16 cellular contexts compared by ENCODE assay signal in genomic region chr4:152257601-152258066, GRCh38.
DNase-seq lines count a peak whose midpoint lies in the region; ATAC-seq, FAIRE-seq and TF ChIP-seq lines count a peak whose summit lies in the region.
"Had no signal": no experiment of that assay in that cellular context is flagged by ENCODE, and none has a peak within 500 bp of the region (broad histone marks: within the 10 kb centered on the region; RNA-seq: fewer than 3 reads in every experiment).

No MANE protein-coding gene starts in this region.

- H3K4me1 ChIP-seq in DND-41 (ENCODE audit: insufficient read depth, low read length) (peaks cover 59% of the 10 kb centered on the region), astrocyte (ENCODE audit: insufficient read depth, low read length) (peaks cover 33% of the 10 kb centered on the region), keratinocyte (ENCODE audit: control insufficient read depth, extremely low read depth, insufficient read depth, low read length) (peaks cover 44% of the 10 kb centered on the region)

- intact Hi-C loops in activated CD4-positive, alpha-beta T cell treated with anti-CD3 and anti-CD28 coated beads for 36 hours (cut with DNase I, micrococcal nuclease), result loop anchor here in 1 of 2 experiments (10.0 kb wide), 1 partner anchor 117 kb away; no protein-coding TSS in a partner anchor

- peaks cover 4% of the 10 kb centered on the region for H3K9me3 Mint-ChIP-seq in astrocyte (ENCODE audit: unreplicated experiment)
- peaks cover 6% of the 10 kb centered on the region for H3K9me3 Mint-ChIP-seq in activated CD4-positive, alpha-beta T cell treated with anti-CD3 and anti-CD28 coated beads for 36 hours (ENCODE audit: low read depth)

- CTCF ChIA-PET in activated CD4-positive, alpha-beta T cell treated with anti-CD3 and anti-CD28 coated beads for 36 hours (lab: Charles Lee), result interaction anchor here (0.6 to 1.3 kb wide), 2 partner anchors 12 to 198 kb away, joined by 3 to 4 read pairs; no protein-coding TSS in a partner anchor

- no peak for TF ChIP-seq CTCF in DND-41 (IDR thresholded peaks at IDR 0.05; ENCODE audit: borderline replicate concordance, extremely low read depth, low read length, poor library complexity, severe bottlenecking)
- TF ChIP-seq CTCF in astrocyte (IDR thresholded peaks at IDR 0.05; ENCODE audit: insufficient read depth, low read depth, low read length), result no peak
- peak in 1 of 3 experiments; percentile 7 for TF ChIP-seq CTCF in keratinocyte (optimal IDR thresholded peaks at IDR 0.05 in 1 of 3, IDR thresholded peaks at IDR 0.05 in 1 of 3, conservative IDR thresholded peaks at IDR 0.05 in 1 of 3; ENCODE audit: extremely low read depth in 1 of 3, insufficient read depth in 2 of 3, low read length in 3 of 3)

- H3K36me3 ChIP-seq in DND-41 (ENCODE audit: insufficient read depth, low read length) (no peaks in the 10 kb centered on the region), astrocyte (ENCODE audit: insufficient read depth, low read length) (no peaks in the 10 kb centered on the region), keratinocyte (ENCODE audit: control insufficient read depth in 2 of 2, extremely low read depth in 1 of 2, insufficient read depth in 2 of 2, low read length in 2 of 2) (no peaks in the 10 kb centered on the region)

- H3K27ac ChIP-seq in DND-41 (ENCODE audit: low read length) (peak overlapping the region; percentile 77), astrocyte (ENCODE audit: low read depth, low read length) (peak overlapping the region; percentile 94), keratinocyte (ENCODE audit: control insufficient read depth, insufficient read depth, low read length) (peak overlapping the region; percentile 98)
- H3K27ac ChIP-seq: coronary artery had no signal

- H3K4me2 ChIP-seq in DND-41 (ENCODE audit: insufficient read depth, low read length), result no peak overlapping the region
- peak overlapping the region; percentile 35 for H3K4me2 ChIP-seq in astrocyte (ENCODE audit: low read length)
- peak overlapping the region; percentile 11 for H3K4me2 ChIP-seq in keratinocyte (ENCODE audit: control insufficient read depth, extremely low read depth, insufficient read depth, low read depth, low read length)

- ATAC-seq in DND-41 (ENCODE audit: insufficient read depth, low read depth) (no peak), HG02973 (IDR thresholded peaks at IDR 0.05; ENCODE audit: unreplicated experiment) (no peak)
- no peak for ATAC-seq in activated CD4-positive, alpha-beta T cell treated with anti-CD3 and anti-CD28 coated beads for 36 hours

- H3K9me1 ChIP-seq in keratinocyte (ENCODE audit: control insufficient read depth, extremely low read depth, insufficient read depth, low read length), result no peaks in the 10 kb centered on the region

- FAIRE-seq in astrocyte (lab: Jason Lieb, UNC), result peak; percentile 80
- FAIRE-seq in keratinocyte (lab: Jason Lieb, UNC), result peak; percentile 95
- FAIRE-seq: small intestine had no signal

- H4K20me1 ChIP-seq in DND-41 (ENCODE audit: insufficient read depth, low read length), result no peaks in the 10 kb centered on the region
- H4K20me1 ChIP-seq in astrocyte (ENCODE audit: insufficient read depth, low read length), result no peaks in the 10 kb centered on the region
- H4K20me1 ChIP-seq in keratinocyte (ENCODE audit: control insufficient read depth, extremely low read depth, insufficient read depth, low read length), result no peaks in the 10 kb centered on the region

- H3K36me3 Mint-ChIP-seq in astrocyte (ENCODE audit: low read depth, unreplicated experiment), result no peaks in the 10 kb centered on the region
- H3K36me3 Mint-ChIP-seq in activated CD4-positive, alpha-beta T cell treated with anti-CD3 and anti-CD28 coated beads for 36 hours (ENCODE audit: low read depth), result no peaks in the 10 kb centered on the region

- H2AFZ ChIP-seq in DND-41 (ENCODE audit: low read depth, low read length), result no peak overlapping the region
- peak overlapping the region; percentile 31 for H2AFZ ChIP-seq in astrocyte (ENCODE audit: low read depth, low read length)
- H2AFZ ChIP-seq in keratinocyte (ENCODE audit: control insufficient read depth, low read length), result peak overlapping the region; percentile 56

- H3K9ac ChIP-seq in DND-41 (ENCODE audit: low read depth, low read length), result no peak overlapping the region
- no peak overlapping the region for H3K9ac ChIP-seq in astrocyte (ENCODE audit: low read length)
- peak overlapping the region; percentile 31 for H3K9ac ChIP-seq in keratinocyte (ENCODE audit: control insufficient read depth, extremely low read depth, insufficient read depth, low read length)

- no peak overlapping the region for H3K27ac Mint-ChIP-seq in astrocyte (ENCODE audit: unreplicated experiment)
- H3K27ac Mint-ChIP-seq in activated CD4-positive, alpha-beta T cell treated with anti-CD3 and anti-CD28 coated beads for 36 hours, result no peak overlapping the region

- POLR2A ChIA-PET in activated CD4-positive, alpha-beta T cell treated with anti-CD3 and anti-CD28 coated beads for 36 hours (lab: Charles Lee), result no interaction called here

- DNase-seq in DND-41 (peak; percentile 20), astrocyte (ENCODE audit: low read depth) (peak; percentile 57), keratinocyte (ENCODE audit: low read depth, low spot score) (peak; percentile 52), anterior cingulate cortex (lab: John Stamatoyannopoulos, UW) (no peak)
- no peak for DNase-seq in activated T-cell treated with anti-CD3 and anti-CD28 coated beads, Interleukin-2, amount 50 U/mL, for 48 hours
- no peak for DNase-seq in activated CD4-positive, alpha-beta T cell treated with anti-CD3 and anti-CD28 coated beads for 36 hours
- DNase-seq: activated CD4-positive, alpha-beta T cell treated with anti-CD3 and anti-CD28 coated beads for 4 hours; activated effector memory CD4-positive, alpha-beta T cell treated with Interleukin-2 at 50 U/mL for 16 hours; Calu3; hypothalamus; NCI-H2081 treated with DMSO at 0.1 percent for 48 hours; SHP77; small intestine had no signal

- peaks cover 11% of the 10 kb centered on the region for H3K4me1 Mint-ChIP-seq in astrocyte (ENCODE audit: low read depth, unreplicated experiment)
- peaks cover 14% of the 10 kb centered on the region for H3K4me1 Mint-ChIP-seq in activated CD4-positive, alpha-beta T cell treated with anti-CD3 and anti-CD28 coated beads for 36 hours

- dilution Hi-C loops in keratinocyte (cut with MboI; ENCODE audit: extremely low pct_ligation_motif_present, low sequenced_read_pairs), result no loop called here

- H3K4me3 ChIP-seq in DND-41 (ENCODE audit: low read depth in 1 of 2, low read length in 2 of 2) (no peak overlapping the region), astrocyte (ENCODE audit: insufficient read depth, low read depth, low read length) (no peak overlapping the region), keratinocyte (ENCODE audit: control insufficient read depth in 2 of 3, extremely low read depth in 1 of 3, insufficient read depth in 2 of 3, low read depth in 1 of 3, low read length in 3 of 3) (no peak overlapping the region)
- H3K4me3 ChIP-seq: coronary artery had no signal

- no peak overlapping the region for H3K4me3 Mint-ChIP-seq in astrocyte (ENCODE audit: unreplicated experiment)
- no peak overlapping the region for H3K4me3 Mint-ChIP-seq in activated CD4-positive, alpha-beta T cell treated with anti-CD3 and anti-CD28 coated beads for 36 hours

- H3K27me3 Mint-ChIP-seq in astrocyte (ENCODE audit: low read depth, unreplicated experiment), result no peaks in the 10 kb centered on the region
- no peaks in the 10 kb centered on the region for H3K27me3 Mint-ChIP-seq in activated CD4-positive, alpha-beta T cell treated with anti-CD3 and anti-CD28 coated beads for 36 hours

- H3K27me3 ChIP-seq in DND-41 (ENCODE audit: insufficient read depth, low read length, poor library complexity) (no peaks in the 10 kb centered on the region), astrocyte (ENCODE audit: insufficient read depth, low read length) (no peaks in the 10 kb centered on the region), keratinocyte (ENCODE audit: control insufficient read depth, extremely low read depth, insufficient read depth, low read length) (no peaks in the 10 kb centered on the region)

- TF ChIP-seq RAD21 in Ishikawa (IDR thresholded peaks at IDR 0.05; ENCODE audit: low read depth), result no peak

- 0 out of 2 replicates have a peak, but pooled peaks have one; percentile 11 for TF ChIP-seq EP300 in Ishikawa (IDR thresholded peaks at IDR 0.05; ENCODE audit: borderline replicate concordance)

- H3K79me2 ChIP-seq in DND-41 (ENCODE audit: insufficient read depth, low read length), result no peaks in the 10 kb centered on the region
- H3K79me2 ChIP-seq in astrocyte (ENCODE audit: insufficient read depth, low read length), result no peaks in the 10 kb centered on the region
- no peaks in the 10 kb centered on the region for H3K79me2 ChIP-seq in keratinocyte (ENCODE audit: control insufficient read depth, insufficient read depth, low read length)

- H3K9me3 ChIP-seq in DND-41 (ENCODE audit: insufficient read depth, low read length, severe bottlenecking) (no peaks in the 10 kb centered on the region), astrocyte (ENCODE audit: insufficient read depth, low read depth, low read length) (no peaks in the 10 kb centered on the region), keratinocyte (ENCODE audit: control insufficient read depth, low read depth, low read length) (peaks cover 6% of the 10 kb centered on the region)

TF ChIP-seq in Ishikawa, 13 proteins besides CTCF, POLR2A, EP300 and RAD21:
- no peak for TF ChIP-seq ZBTB7A (IDR thresholded peaks at IDR 0.05; ENCODE audit: low read depth)
- 0 out of 2 replicates have a peak, but pooled peaks have one; percentile 17 for TF ChIP-seq TEAD4 (IDR thresholded peaks at IDR 0.05)

Comparison
In these comparisons a context has a peak if more than half of its experiments do, and no peak if none do; other contexts are left out.
1. DNase-seq: peak in DND-41 (single experiment), astrocyte (single experiment) and keratinocyte (single experiment); none in activated T-cell treated with anti-CD3 and anti-CD28 coated beads, Interleukin-2, amount 50 U/mL, for 48 hours (0 of 2), activated CD4-positive, alpha-beta T cell treated with anti-CD3 and anti-CD28 coated beads for 36 hours (single experiment) and anterior cingulate cortex (0 of 58).
2. Peak in every context shown above with its lines, with median percentiles within 50 percentile points of each other: H3K27ac ChIP-seq.